22 cellular contexts compared by ENCODE assay signal in the genomic region with DNA sequence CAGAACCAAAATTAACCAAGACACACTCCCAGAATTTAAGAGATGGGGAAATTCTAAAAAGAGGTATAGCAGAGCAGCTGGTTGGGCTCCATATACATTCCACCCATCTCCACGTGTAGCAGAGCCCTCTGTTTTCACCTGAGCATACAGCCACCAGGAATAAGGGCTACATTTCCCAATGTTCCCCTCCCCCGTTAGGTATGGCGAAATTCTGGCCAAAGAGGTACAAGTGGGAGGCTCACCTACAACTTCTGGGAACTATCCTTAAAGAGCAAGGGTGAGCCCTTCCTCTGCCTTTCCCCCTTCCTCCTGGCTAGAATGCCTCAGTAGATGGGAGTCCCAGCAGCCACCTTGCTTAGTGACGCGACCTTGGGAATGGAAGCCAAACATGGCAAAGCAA. TPM values are rescaled to one million over a fixed set of nuclear protein-coding genes. Genes with fewer than 3 reads are reported as not detected.
DNase-seq lines count a peak whose midpoint lies in the region; ATAC-seq and TF ChIP-seq lines count a peak whose summit lies in the region.
"Had no signal": no experiment of that assay in that cellular context is flagged by ENCODE, and none has a peak within 500 bp of the region (broad histone marks: within the 10 kb centered on the region; RNA-seq: fewer than 3 reads in every experiment).

No MANE protein-coding gene starts in this region.

- TF ChIP-seq RAD21 in IMR-90 (IDR thresholded peaks at IDR 0.05; ENCODE audit: low read length): no peak

- CTCF ChIA-PET in activated CD4-positive, alpha-beta T cell treated with anti-CD3 and anti-CD28 coated beads, Interleukin-2, amount 10 ng/mL, durations not matched to agents 7 days and 5 days (lab: Charles Lee): interaction anchor here (1.6 kb wide), 1 partner anchor 19 kb away, joined by 3 read pairs; no protein-coding TSS in a partner anchor
- CTCF ChIA-PET in IMR-90 (lab: Yijun Ruan, JAX): interaction anchor here (0.8 kb wide), 1 partner anchor 36 kb away, joined by 4 read pairs; no protein-coding TSS in a partner anchor

- dilution Hi-C loops in IMR-90 (cut with HindIII; ENCODE audit: low sequenced_read_pairs, unreplicated experiment): no loop called here

- DNase-seq in activated CD4-positive, alpha-beta T cell treated with anti-CD3 and anti-CD28 coated beads, Interleukin-2, amount 10 ng/mL, durations not matched to agents 7 days and 5 days: peak; percentile 3
- no peak for DNase-seq in activated CD4-positive, alpha-beta T cell treated with anti-CD3 and anti-CD28 coated beads for 4 hours
- DNase-seq in IMR-90: no peak
- DNase-seq in esophagus muscularis mucosa (ENCODE audit: extremely low spot score): peak; percentile 24
- no peak for DNase-seq in upper lobe of right lung
- DNase-seq in BE2C: no peak
- DNase-seq in central memory CD4-positive, alpha-beta T cell: no peak
- DNase-seq: AML-193; C1 segment of cervical spinal cord; Calu3; CD4-positive, alpha-beta memory T cell; COR-L47; DMS53; DMS79 treated with DMSO at 0.1 percent for 48 hours; GF-D8; GOT3; HFFc6 had no signal

- H2BK15ac ChIP-seq in IMR-90 (ENCODE audit: low read depth, low read length): no peak overlapping the region

- peaks cover 68% of the 10 kb centered on the region for H3K36me3 Mint-ChIP-seq in activated CD4-positive, alpha-beta T cell treated with anti-CD3 and anti-CD28 coated beads, Interleukin-2, amount 10 ng/mL, durations not matched to agents 7 days and 5 days (ENCODE audit: low read depth)

- H3K18ac ChIP-seq in IMR-90 (ENCODE audit: low read depth, low read length): no peak overlapping the region

- H4K20me1 ChIP-seq in IMR-90 (ENCODE audit: insufficient read depth, low read length): no peaks in the 10 kb centered on the region; the same call in 1 of the 2 replicates

- no peak overlapping the region for H3K14ac ChIP-seq in IMR-90 (replicated peaks; ENCODE audit: low read depth, low read length)

- no peak overlapping the region for H2BK20ac ChIP-seq in IMR-90 (ENCODE audit: low read depth, low read length)

- no peak overlapping the region for H3K4me2 ChIP-seq in IMR-90 (ENCODE audit: low read depth, low read length)

- H3K27ac ChIP-seq in IMR-90 (ENCODE audit: insufficient read depth, low read length): no peak overlapping the region
- no peak overlapping the region for H3K27ac ChIP-seq in esophagus muscularis mucosa (replicated peaks in 1 of 4)
- no peak overlapping the region for H3K27ac ChIP-seq in upper lobe of right lung
- H3K27ac ChIP-seq: 22Rv1 had no signal

- H3K27me3 Mint-ChIP-seq in activated CD4-positive, alpha-beta T cell treated with anti-CD3 and anti-CD28 coated beads, Interleukin-2, amount 10 ng/mL, durations not matched to agents 7 days and 5 days: no peaks in the 10 kb centered on the region
- H3K27me3 Mint-ChIP-seq: CD4-positive, alpha-beta memory T cell had no signal

- H2AFZ ChIP-seq in IMR-90 (replicated peaks; ENCODE audit: low read length, poor library complexity): no peak overlapping the region

- H3K4me3 Mint-ChIP-seq in activated CD4-positive, alpha-beta T cell treated with anti-CD3 and anti-CD28 coated beads, Interleukin-2, amount 10 ng/mL, durations not matched to agents 7 days and 5 days: no peak overlapping the region
- H3K4me3 Mint-ChIP-seq: HFFc6 had no signal

- TF ChIP-seq POLR2A in IMR-90 (IDR thresholded peaks at IDR 0.05; ENCODE audit: low read depth, low read length) (no peak), esophagus muscularis mucosa (IDR thresholded peaks at IDR 0.05; ENCODE audit: low read depth) (no peak)

- no CpG with 5 or more reads among the region's 5 CpGs for WGBS in IMR-90 (ENCODE audit: extremely low coverage in 2 of 2, insufficient read length in 1 of 2), 2 experiments
- WGBS in esophagus muscularis mucosa: 91% methylated on average over 5 of the region's 5 CpGs

- peaks cover 26% of the 10 kb centered on the region for H3K4me1 Mint-ChIP-seq in activated CD4-positive, alpha-beta T cell treated with anti-CD3 and anti-CD28 coated beads, Interleukin-2, amount 10 ng/mL, durations not matched to agents 7 days and 5 days

- H2AK5ac ChIP-seq in IMR-90 (ENCODE audit: low read depth, low read length): no peak overlapping the region

- POLR2A ChIA-PET in activated CD4-positive, alpha-beta T cell treated with anti-CD3 and anti-CD28 coated beads, Interleukin-2, amount 10 ng/mL, durations not matched to agents 7 days and 5 days (lab: Charles Lee): no interaction called here
- POLR2A ChIA-PET in IMR-90 (lab: Charles Lee; ENCODE audit: unreplicated experiment): no interaction called here

- H2BK5ac ChIP-seq in IMR-90 (ENCODE audit: low read depth, low read length, poor library complexity, severe bottlenecking): no peak overlapping the region

- no peak overlapping the region for H4K91ac ChIP-seq in IMR-90 (ENCODE audit: insufficient read depth, low read depth, low read length)

- no peak overlapping the region for H4K8ac ChIP-seq in IMR-90 (ENCODE audit: low read depth in 2 of 2, low read length in 2 of 2)

- in situ Hi-C loops in IMR-90 (cut with MboI; ENCODE audit: low sequenced_read_pairs): no loop called here

- H4K5ac ChIP-seq in IMR-90 (ENCODE audit: low read depth, low read length): no peak overlapping the region

- TF ChIP-seq EP300 in esophagus muscularis mucosa (IDR thresholded peaks at IDR 0.05): no peak

- H3K4ac ChIP-seq in IMR-90 (ENCODE audit: low read depth, low read length): no peak overlapping the region

- no peak overlapping the region for H3K27ac Mint-ChIP-seq in activated CD4-positive, alpha-beta T cell treated with anti-CD3 and anti-CD28 coated beads, Interleukin-2, amount 10 ng/mL, durations not matched to agents 7 days and 5 days
- H3K27ac Mint-ChIP-seq: HFFc6 had no signal

- BruUV-seq in IMR-90 (replicated peaks; lab: Mats Ljungman, UMichigan): no TSS peak

- ATAC-seq in IMR-90 (ENCODE audit: low read depth) (no peak), upper lobe of right lung (peak; percentile 35), GM21786 (IDR thresholded peaks at IDR 0.05; ENCODE audit: unreplicated experiment) (no peak)

- H3K9me1 ChIP-seq in IMR-90 (ENCODE audit: insufficient read depth, low read length): no peaks in the 10 kb centered on the region; the same call in 1 of the 2 replicates

- H3K36me3 ChIP-seq in IMR-90 (ENCODE audit: control insufficient read depth, insufficient read depth, low read length) (peaks cover 21% of the 10 kb centered on the region), esophagus muscularis mucosa (peaks cover 15 to 73% (median 37%) of the 10 kb centered on the region in 4 donors), upper lobe of right lung (peaks cover 43% of the 10 kb centered on the region), BE2C (peaks cover 10% of the 10 kb centered on the region)

- H3K79me1 ChIP-seq in IMR-90 (ENCODE audit: low read depth in 1 of 2, low read length in 2 of 2): peaks cover 7 to 11% of the 10 kb centered on the region in 2 experiments; a peak in 2 of 4 replicates

- H3K27me3 ChIP-seq in IMR-90 (ENCODE audit: control insufficient read depth, insufficient read depth, low read length) (no peaks in the 10 kb centered on the region), esophagus muscularis mucosa (no peaks in the 10 kb centered on the region), upper lobe of right lung (no peaks in the 10 kb centered on the region), BE2C (no peaks in the 10 kb centered on the region)

- no peak overlapping the region for H3K9ac ChIP-seq in IMR-90 (ENCODE audit: low read depth, low read length)

- H3K4me3 ChIP-seq in IMR-90 (ENCODE audit: insufficient read depth, low read depth, low read length) (no peak overlapping the region), esophagus muscularis mucosa (no peak overlapping the region), upper lobe of right lung (no peak overlapping the region), BE2C (ENCODE audit: low read depth, low read length) (no peak overlapping the region)
- H3K4me3 ChIP-seq: HAP-1 had no signal

- H3K23ac ChIP-seq in IMR-90 (ENCODE audit: low read depth, low read length): no peak overlapping the region

- H3K9me3 ChIP-seq in IMR-90 (ENCODE audit: control insufficient read depth, insufficient read depth, low read length) (no peaks in the 10 kb centered on the region), esophagus muscularis mucosa (no peaks in the 10 kb centered on the region), upper lobe of right lung (no peaks in the 10 kb centered on the region), BE2C (no peaks in the 10 kb centered on the region)
- H3K9me3 ChIP-seq: HAP-1 had no signal

- H2AK9ac ChIP-seq in IMR-90 (replicated peaks; ENCODE audit: low read depth, low read length, poor library complexity): no peak overlapping the region

- H3K4me1 ChIP-seq in IMR-90 (ENCODE audit: control insufficient read depth, insufficient read depth, low read length) (no peaks in the 10 kb centered on the region), esophagus muscularis mucosa (peaks cover 7 to 15% (median 8%) of the 10 kb centered on the region in 4 donors), upper lobe of right lung (peaks cover 10% of the 10 kb centered on the region), BE2C (no peaks in the 10 kb centered on the region)

- H3K9me3 Mint-ChIP-seq in activated CD4-positive, alpha-beta T cell treated with anti-CD3 and anti-CD28 coated beads, Interleukin-2, amount 10 ng/mL, durations not matched to agents 7 days and 5 days: no peaks in the 10 kb centered on the region
- H3K9me3 Mint-ChIP-seq: CD4-positive, alpha-beta memory T cell; HFFc6 had no signal

- no peak overlapping the region for H3K56ac ChIP-seq in IMR-90 (ENCODE audit: extremely low read depth, insufficient read depth, low read length)

- intact Hi-C loops in IMR-90 (cut with micrococcal nuclease): no loop called here
- intact Hi-C loops in esophagus muscularis mucosa (cut with DNase I): loop anchor here (10.0 kb wide), 1 partner anchor 504 kb away; the partner anchor contains the start of gene MRPL22
- intact Hi-C loops in upper lobe of right lung (cut with DNase I): no loop called here

- no peak overlapping the region for H2BK120ac ChIP-seq in IMR-90 (ENCODE audit: low read depth, low read length)

- TF ChIP-seq CTCF in IMR-90 (conservative IDR thresholded peaks at IDR 0.05; ENCODE audit: low read depth, low read length): no peak
- TF ChIP-seq CTCF in esophagus muscularis mucosa (IDR thresholded peaks at IDR 0.05): no peak
- no peak for TF ChIP-seq CTCF in upper lobe of right lung (IDR thresholded peaks at IDR 0.05)
- TF ChIP-seq CTCF in BE2C (IDR thresholded peaks at IDR 0.05; ENCODE audit: low read depth, low read length): no peak

RNA-seq across cellular contexts. Expression of gene SAP30L, which starts 5.3 kb away (rescaled TPM):
- total RNA-seq in activated CD4-positive, alpha-beta T cell treated with anti-CD3 and anti-CD28 coated beads, Interleukin-2, amount 10 ng/mL, durations not matched to agents 7 days and 5 days: 10 to 100 TPM; 46.8 to 47.4 TPM
- total RNA-seq in IMR-90 (2012; rRNA removed) (9.7 and 13.1 TPM in 2 replicates), esophagus muscularis mucosa (10 to 100 TPM; 34.9 to 54.9 (median 46.2) TPM), upper lobe of right lung (43.2 TPM)
- 17.6 and 21.3 TPM in 2 replicates for polyA plus RNA-seq in IMR-90 (2012; rRNA removed)
- 10.6 and 11.4 TPM in 2 replicates for polyA plus RNA-seq in IMR-90 (2012; cell fraction: cytosol; rRNA removed)
- polyA plus RNA-seq in IMR-90 (2012; cell fraction: nucleus; rRNA removed; ENCODE audit: low replicate concordance): 9.1 and 28.3 TPM in 2 replicates
- 27.3 TPM for polyA plus RNA-seq in BE2C (2012; ENCODE audit: insufficient read depth, insufficient read length, low read depth)

RNA-seq across cellular contexts. Expression of gene HAND1, which starts 37.5 kb away (rescaled TPM):
- total RNA-seq in activated CD4-positive, alpha-beta T cell treated with anti-CD3 and anti-CD28 coated beads, Interleukin-2, amount 10 ng/mL, durations not matched to agents 7 days and 5 days: not detected
- not detected in 2 replicates for total RNA-seq in IMR-90 (2012; rRNA removed)
- polyA plus RNA-seq in IMR-90 (2012; rRNA removed): not detected in 2 replicates
- not detected in 2 replicates for polyA plus RNA-seq in IMR-90 (2012; cell fraction: cytosol; rRNA removed)
- polyA plus RNA-seq in IMR-90 (2012; cell fraction: nucleus; rRNA removed; ENCODE audit: low replicate concordance): not detected in 2 replicates
- not detected for total RNA-seq in esophagus muscularis mucosa
- not detected for total RNA-seq in upper lobe of right lung
- polyA plus RNA-seq in BE2C (2012; ENCODE audit: insufficient read depth, insufficient read length, low read depth): 289 TPM
- total RNA-seq: Calu3; CD4-positive, alpha-beta memory T cell; HFFc6 had no signal
- polyA plus RNA-seq: AG04450; BJ; CD4-positive, alpha-beta memory T cell had no signal

Comparison
In these comparisons a context has a peak if more than half of its experiments do, and no peak if none do; other contexts are left out.
1. DNase-seq: peak in activated CD4-positive, alpha-beta T cell treated with anti-CD3 and anti-CD28 coated beads, Interleukin-2, amount 10 ng/mL, durations not matched to agents 7 days and 5 days (single experiment) and esophagus muscularis mucosa (single experiment); none in activated CD4-positive, alpha-beta T cell treated with anti-CD3 and anti-CD28 coated beads for 4 hours (0 of 2), IMR-90 (single experiment), upper lobe of right lung (single experiment), BE2C (single experiment) and central memory CD4-positive, alpha-beta T cell (single experiment).